13 cellular contexts compared by ENCODE assay signal in genomic region chr3:9945358-9945757, GRCh38. TPM values are rescaled to one million over a fixed set of nuclear protein-coding genes. Genes with fewer than 3 reads are reported as not detected.
DNase-seq lines count a peak whose midpoint lies in the region; ATAC-seq, FAIRE-seq and TF ChIP-seq lines count a peak whose summit lies in the region.
"Had no signal": no experiment of that assay in that cellular context is flagged by ENCODE, and none has a peak within 500 bp of the region (broad histone marks: within the 10 kb centered on the region; RNA-seq: fewer than 3 reads in every experiment).

No MANE protein-coding gene starts in this region.

- DNase-seq in A549 (ENCODE audit: low read depth in 1 of 2, low spot score in 1 of 2) (no peak), medulla oblongata (ENCODE audit: extremely low spot score) (peak; percentile 21), NCI-H82 (lab: John Stamatoyannopoulos, UW) (no peak), NCI-H2081 treated with DMSO at 0.1 percent for 48 hours (lab: John Stamatoyannopoulos, UW) (no peak)
- DNase-seq in CD8-positive, alpha-beta memory T cell: no peak
- DNase-seq in activated CD8-positive, alpha-beta T cell treated with anti-CD3 and anti-CD28 coated beads for 36 hours: no peak
- DNase-seq in effector memory CD8-positive, alpha-beta T cell: no peak
- DNase-seq: brain microvascular endothelial cell; NCI-H226; stimulated activated CD4-positive, alpha-beta T cell treated with anti-CD3 and anti-CD28 coated beads, Interleukin-4, amount 100 ng/mL, for 4 hours; stomach had no signal

- peaks cover 10% of the 10 kb centered on the region; the same call in 1 of the 3 replicates for H3K4me1 ChIP-seq in A549
- no peaks in the 10 kb centered on the region for H3K4me1 ChIP-seq in CD8-positive, alpha-beta memory T cell (ENCODE audit: insufficient read depth, low read length)

- CTCF ChIA-PET in A549 (lab: Yijun Ruan, JAX): interaction anchor here (0.9 to 5.2 kb wide), 25 partner anchors 10 to 329 kb away, joined by 3 to 146 read pairs (median 12); partner anchors contain the start of genes CAMK1, CRELD1, JAGN1 and OGG1
- CTCF ChIA-PET in CD8-positive, alpha-beta memory T cell (lab: Charles Lee): interaction anchor here (0.9 to 2.0 kb wide), 5 partner anchors 10 to 98 kb away, joined by 3 to 23 read pairs (median 10); partner anchors contain the start of gene CRELD1
- CTCF ChIA-PET in activated CD8-positive, alpha-beta T cell treated with anti-CD3 and anti-CD28 coated beads for 36 hours (lab: Charles Lee): interaction anchor here (1.0 to 2.0 kb wide), 6 partner anchors 12 to 375 kb away, joined by 3 to 42 read pairs (median 4); partner anchors contain the start of genes ARPC4, CRELD1, SEC13 and TADA3

- H3K4me2 ChIP-seq in A549: peak overlapping the region; percentile 92

- no peaks in the 10 kb centered on the region for H3K27me3 Mint-ChIP-seq in CD8-positive, alpha-beta memory T cell
- no peaks in the 10 kb centered on the region for H3K27me3 Mint-ChIP-seq in activated CD8-positive, alpha-beta T cell treated with anti-CD3 and anti-CD28 coated beads for 36 hours
- no peaks in the 10 kb centered on the region for H3K27me3 Mint-ChIP-seq in effector memory CD8-positive, alpha-beta T cell

- no peak for TF ChIP-seq RAD21 in A549 (conservative IDR thresholded peaks at IDR 0.05 in 1 of 2, IDR thresholded peaks at IDR 0.05 in 1 of 2)

- intact Hi-C loops in activated CD8-positive, alpha-beta T cell treated with anti-CD3 and anti-CD28 coated beads for 36 hours (cut with micrococcal nuclease): no loop called here

- no peak for FAIRE-seq in A549 (lab: Jason Lieb, UNC)
- FAIRE-seq: RCC 7860 had no signal

- ATAC-seq in A549 (no peak), HG02571 (IDR thresholded peaks at IDR 0.05; ENCODE audit: unreplicated experiment) (no peak)
- no peak for ATAC-seq in activated CD8-positive, alpha-beta T cell treated with anti-CD3 and anti-CD28 coated beads for 36 hours
- ATAC-seq in effector memory CD8-positive, alpha-beta T cell (replicated peaks): no peak

- H3K36me3 Mint-ChIP-seq in CD8-positive, alpha-beta memory T cell: peaks cover 0 to 36% (median 4%) of the 10 kb centered on the region in 3 donors
- H3K36me3 Mint-ChIP-seq in activated CD8-positive, alpha-beta T cell treated with anti-CD3 and anti-CD28 coated beads for 36 hours (ENCODE audit: low read depth): peaks cover 3% of the 10 kb centered on the region
- peaks cover 5% of the 10 kb centered on the region for H3K36me3 Mint-ChIP-seq in effector memory CD8-positive, alpha-beta T cell (ENCODE audit: insufficient read depth)

- peak overlapping the region in 5 of 7 donors; percentile 11 to 61 (median 43) for H3K4me3 Mint-ChIP-seq in CD8-positive, alpha-beta memory T cell
- peak overlapping the region; percentile 43 for H3K4me3 Mint-ChIP-seq in activated CD8-positive, alpha-beta T cell treated with anti-CD3 and anti-CD28 coated beads for 36 hours
- peak overlapping the region in 1 of 2 donors; percentile 43 for H3K4me3 Mint-ChIP-seq in effector memory CD8-positive, alpha-beta T cell

- WGBS in A549 (ENCODE audit: missing lambda C conversion rate): 91% methylated on average over 10 of the region's 10 CpGs

- POLR2A ChIA-PET in A549 (lab: Yijun Ruan, JAX): interaction anchor here (0.6 to 2.5 kb wide), 4 partner anchors 12 to 164 kb away, joined by 6 to 53 read pairs (median 10); partner anchors contain the start of genes CRELD1, JAGN1 and RPUSD3
- POLR2A ChIA-PET in CD8-positive, alpha-beta memory T cell (lab: Charles Lee): interaction anchor here (2.1 kb wide), 1 partner anchor 12 kb away, joined by 28 read pairs; the partner anchor contains the start of gene CRELD1
- POLR2A ChIA-PET in activated CD8-positive, alpha-beta T cell treated with anti-CD3 and anti-CD28 coated beads for 36 hours (lab: Charles Lee): interaction anchor here (1.5 to 2.1 kb wide), 3 partner anchors 9 to 12 kb away, joined by 6 to 14 read pairs (median 7); partner anchors contain the start of gene CRELD1

- peaks cover 6% of the 10 kb centered on the region for H3K36me3 ChIP-seq in CD8-positive, alpha-beta memory T cell (ENCODE audit: insufficient read depth, low read length)

- no peaks in the 10 kb centered on the region for H3K27me3 ChIP-seq in CD8-positive, alpha-beta memory T cell (ENCODE audit: insufficient read depth, low read length, poor library complexity, severe bottlenecking)
- H3K27me3 ChIP-seq: brain microvascular endothelial cell, stomach had no signal

- H3K27ac ChIP-seq in A549: peak overlapping the region in 1 of 2 experiments; percentile 95; a peak in 3 of 6 replicates
- H3K27ac ChIP-seq in CD8-positive, alpha-beta memory T cell (ENCODE audit: low read depth, low read length): no peak overlapping the region
- H3K27ac ChIP-seq: brain microvascular endothelial cell had no signal

- no peak for TF ChIP-seq CTCF in A549 (IDR thresholded peaks at IDR 0.05)
- no peak for TF ChIP-seq CTCF in activated CD8-positive, alpha-beta T cell treated with anti-CD3 and anti-CD28 coated beads for 36 hours (IDR thresholded peaks at IDR 0.05)

- peak overlapping the region; percentile 80; the same call in 1 of the 3 replicates for H3K4me3 ChIP-seq in A549
- H3K4me3 ChIP-seq in CD8-positive, alpha-beta memory T cell (ENCODE audit: low read length): no peak overlapping the region

- TF ChIP-seq POLR2A in A549 (IDR thresholded peaks at IDR 0.05; ENCODE audit: low read length): no peak

- H3K9me3 Mint-ChIP-seq in CD8-positive, alpha-beta memory T cell: no peaks in the 10 kb centered on the region
- no peaks in the 10 kb centered on the region for H3K9me3 Mint-ChIP-seq in activated CD8-positive, alpha-beta T cell treated with anti-CD3 and anti-CD28 coated beads for 36 hours
- H3K9me3 Mint-ChIP-seq in effector memory CD8-positive, alpha-beta T cell: no peaks in the 10 kb centered on the region

- H3K9me3 ChIP-seq in A549: no peaks in the 10 kb centered on the region
- H3K9me3 ChIP-seq in CD8-positive, alpha-beta memory T cell (ENCODE audit: low read length): no peaks in the 10 kb centered on the region
- H3K9me3 ChIP-seq: stomach had no signal

- H3K27ac Mint-ChIP-seq in CD8-positive, alpha-beta memory T cell: peak overlapping the region in 6 of 8 donors; percentile 48 to 74 (median 64)
- H3K27ac Mint-ChIP-seq in activated CD8-positive, alpha-beta T cell treated with anti-CD3 and anti-CD28 coated beads for 36 hours: peak overlapping the region; percentile 20
- H3K27ac Mint-ChIP-seq in effector memory CD8-positive, alpha-beta T cell: no peak overlapping the region

- TF ChIP-seq EP300 in A549 (IDR thresholded peaks at IDR 0.05): no peak

- no peaks in the 10 kb centered on the region for H3K4me1 Mint-ChIP-seq in CD8-positive, alpha-beta memory T cell
- peaks cover 7% of the 10 kb centered on the region for H3K4me1 Mint-ChIP-seq in activated CD8-positive, alpha-beta T cell treated with anti-CD3 and anti-CD28 coated beads for 36 hours (ENCODE audit: low read depth)
- H3K4me1 Mint-ChIP-seq in effector memory CD8-positive, alpha-beta T cell (ENCODE audit: low read depth in 2 of 2): peaks cover 0 to 5% of the 10 kb centered on the region in 2 donors

RNA-seq across cellular contexts. Expression of gene PRRT3, which starts 6.8 kb away (rescaled TPM):
- polyA plus RNA-seq in A549 (2011; rRNA removed): 0.50 and 0.53 TPM in 2 replicates
- 1.1 and 1.4 TPM in 2 replicates for polyA plus RNA-seq in A549 (2012; cell fraction: cytosol; rRNA removed)
- 1.6 and 2.1 TPM in 2 replicates for polyA plus RNA-seq in A549 (2012; cell fraction: nucleus; rRNA removed)
- polyA plus RNA-seq in A549 (2017; fragmentation: RNase III; extraction: RNeasy Plus Mini Kit Qiagen cat#74134 plus additional on column Dnase treatment): 1.1 to 1.3 TPM (median 1.1 TPM) in 3 replicates
- 1.3 and 1.8 TPM in 2 replicates for polyA minus RNA-seq in A549 (2011; rRNA and poly(A)+ RNA removed)
- 10 to 100 TPM; 12.1 to 12.3 TPM for total RNA-seq in CD8-positive, alpha-beta memory T cell
- polyA plus RNA-seq in CD8-positive, alpha-beta memory T cell: 5.4 TPM
- 1 to 10 TPM; 5.6 to 5.7 TPM for total RNA-seq in activated CD8-positive, alpha-beta T cell treated with anti-CD3 and anti-CD28 coated beads for 36 hours

RNA-seq across cellular contexts. Expression of gene CRELD1, which starts 11.7 kb away (rescaled TPM):
- polyA plus RNA-seq in A549 (2011; rRNA removed): 13.1 and 13.9 TPM in 2 replicates
- 14.6 and 14.9 TPM in 2 replicates for polyA plus RNA-seq in A549 (2012; cell fraction: cytosol; rRNA removed)
- polyA plus RNA-seq in A549 (2012; cell fraction: nucleus; rRNA removed): 25.3 and 26.0 TPM in 2 replicates
- 9.8 to 13.6 TPM (median 11.1 TPM) in 3 replicates for polyA plus RNA-seq in A549 (2017; fragmentation: RNase III; extraction: RNeasy Plus Mini Kit Qiagen cat#74134 plus additional on column Dnase treatment)
- polyA minus RNA-seq in A549 (2011; rRNA and poly(A)+ RNA removed): 6.2 and 9.1 TPM in 2 replicates
- 10 to 100 TPM; 14.0 to 16.0 TPM for total RNA-seq in CD8-positive, alpha-beta memory T cell
- 24.5 TPM for polyA plus RNA-seq in CD8-positive, alpha-beta memory T cell
- 10 to 100 TPM in 1 of 2 experiments, 1 to 10 TPM in 1; 9.4 to 13.0 TPM for total RNA-seq in activated CD8-positive, alpha-beta T cell treated with anti-CD3 and anti-CD28 coated beads for 36 hours

RNA-seq across cellular contexts. Expression of gene IL17RC, which starts 28.5 kb away (rescaled TPM):
- 7.7 and 12.2 TPM in 2 replicates for polyA plus RNA-seq in A549 (2011; rRNA removed)
- polyA plus RNA-seq in A549 (2012; cell fraction: cytosol; rRNA removed): 12.1 and 17.1 TPM in 2 replicates
- 34.0 and 43.5 TPM in 2 replicates for polyA plus RNA-seq in A549 (2012; cell fraction: nucleus; rRNA removed)
- polyA plus RNA-seq in A549 (2017; fragmentation: RNase III; extraction: RNeasy Plus Mini Kit Qiagen cat#74134 plus additional on column Dnase treatment): 9.1 to 9.8 TPM (median 9.4 TPM) in 3 replicates
- polyA minus RNA-seq in A549 (2011; rRNA and poly(A)+ RNA removed): 16.6 and 23.1 TPM in 2 replicates
- total RNA-seq in CD8-positive, alpha-beta memory T cell: under 1 TPM; 0.20 to 0.31 TPM
- 11.0 TPM for polyA plus RNA-seq in CD8-positive, alpha-beta memory T cell
- under 1 TPM; 0.22 to 0.32 TPM for total RNA-seq in activated CD8-positive, alpha-beta T cell treated with anti-CD3 and anti-CD28 coated beads for 36 hours

RNA-seq across cellular contexts. Expression of gene EMC3, which starts 41.3 kb away (rescaled TPM):
- polyA plus RNA-seq in A549 (2011; rRNA removed): 133 and 170 TPM in 2 replicates
- 98.9 and 104 TPM in 2 replicates for polyA plus RNA-seq in A549 (2012; cell fraction: cytosol; rRNA removed)
- 50.6 and 63.0 TPM in 2 replicates for polyA plus RNA-seq in A549 (2012; cell fraction: nucleus; rRNA removed)
- 63.5 to 72.9 TPM (median 65.0 TPM) in 3 replicates for polyA plus RNA-seq in A549 (2017; fragmentation: RNase III; extraction: RNeasy Plus Mini Kit Qiagen cat#74134 plus additional on column Dnase treatment)
- polyA minus RNA-seq in A549 (2011; rRNA and poly(A)+ RNA removed): 74.9 and 76.0 TPM in 2 replicates
- 10 to 100 TPM; 56.3 to 56.8 TPM for total RNA-seq in CD8-positive, alpha-beta memory T cell
- polyA plus RNA-seq in CD8-positive, alpha-beta memory T cell: 90.9 TPM
- 10 to 100 TPM; 35.2 to 37.9 TPM for total RNA-seq in activated CD8-positive, alpha-beta T cell treated with anti-CD3 and anti-CD28 coated beads for 36 hours

RNA-seq across cellular contexts. Expression of gene IL17RE, which starts 42.7 kb away (rescaled TPM):
- 0.53 and 0.60 TPM in 2 replicates for polyA plus RNA-seq in A549 (2011; rRNA removed)
- polyA plus RNA-seq in A549 (2012; cell fraction: cytosol; rRNA removed): 0.65 and 0.79 TPM in 2 replicates
- polyA plus RNA-seq in A549 (2012; cell fraction: nucleus; rRNA removed): 3.4 and 3.7 TPM in 2 replicates
- polyA plus RNA-seq in A549 (2017; fragmentation: RNase III; extraction: RNeasy Plus Mini Kit Qiagen cat#74134 plus additional on column Dnase treatment): 0.44 to 0.67 TPM (median 0.47 TPM) in 3 replicates
- polyA minus RNA-seq in A549 (2011; rRNA and poly(A)+ RNA removed): 0.92 and 1.3 TPM in 2 replicates
- total RNA-seq in CD8-positive, alpha-beta memory T cell: 1 to 10 TPM in 1 of 2 experiments, under 1 TPM in 1; 0.47 to 1.2 TPM
- 1.2 TPM for polyA plus RNA-seq in CD8-positive, alpha-beta memory T cell
- 1 to 10 TPM; 1.2 to 1.7 TPM for total RNA-seq in activated CD8-positive, alpha-beta T cell treated with anti-CD3 and anti-CD28 coated beads for 36 hours

Comparison
In these comparisons a context has a peak if more than half of its experiments do, and no peak if none do; other contexts are left out.
1. H3K27ac Mint-ChIP-seq: peak in CD8-positive, alpha-beta memory T cell (6 of 8) and activated CD8-positive, alpha-beta T cell treated with anti-CD3 and anti-CD28 coated beads for 36 hours (single experiment); none in effector memory CD8-positive, alpha-beta T cell (0 of 2).